ENCODE assay signal across 15 cellular contexts in the genomic region with DNA sequence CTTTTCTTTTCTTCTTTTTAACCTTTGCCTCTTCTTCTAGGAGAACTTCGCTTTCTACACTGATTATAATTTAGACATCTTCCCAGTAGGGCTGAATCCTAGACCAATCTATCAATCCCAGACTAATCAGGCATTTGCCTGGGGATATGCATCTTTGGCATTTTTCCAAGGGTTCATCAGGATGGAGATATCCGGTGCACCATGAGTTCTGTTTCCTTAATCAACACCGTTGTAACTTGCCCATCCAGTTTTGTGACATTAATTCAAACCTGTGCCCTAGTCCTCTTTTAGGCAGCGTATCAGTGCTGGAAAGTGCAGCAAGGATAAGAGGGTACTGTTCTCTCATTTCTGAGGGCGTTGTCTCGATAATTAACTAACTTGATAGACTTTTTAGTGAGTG. TPM values are rescaled to one million over a fixed set of nuclear protein-coding genes. Genes with fewer than 3 reads are reported as not detected.
A peak's percentile ranks its signal among the peaks of the same experiment; 100 is the strongest.
DNase-seq lines count a peak whose midpoint lies in the region; ATAC-seq and TF ChIP-seq lines count a peak whose summit lies in the region.
"Had no signal": no experiment of that assay in that cellular context is flagged by ENCODE, and none has a peak within 500 bp of the region (broad histone marks: within the 10 kb centered on the region; RNA-seq: fewer than 3 reads in every experiment).

No MANE protein-coding gene starts in this region.

- peaks cover 5% of the 10 kb centered on the region for H3K27me3 Mint-ChIP-seq in activated CD8-positive, alpha-beta T cell treated with anti-CD3 and anti-CD28 coated beads for 36 hours
- H3K27me3 Mint-ChIP-seq: brain had no signal

- POLR2A ChIA-PET in activated CD8-positive, alpha-beta T cell treated with anti-CD3 and anti-CD28 coated beads for 36 hours (lab: Charles Lee): no interaction called here

- no peaks in the 10 kb centered on the region for H3K36me3 ChIP-seq in stomach smooth muscle (ENCODE audit: control insufficient read depth in 2 of 2, insufficient read depth in 2 of 2, low read length in 2 of 2)

- H3K9ac ChIP-seq in stomach smooth muscle (ENCODE audit: low read length in 2 of 2): no peak overlapping the region

- no peak overlapping the region for H3K27ac Mint-ChIP-seq in activated CD8-positive, alpha-beta T cell treated with anti-CD3 and anti-CD28 coated beads for 36 hours
- H3K27ac Mint-ChIP-seq: activated T-cell treated with anti-CD3 and anti-CD28 coated beads, Interleukin-2, amount 50 U/mL, for 24 hours had no signal

- no peak for ATAC-seq in GM19467 (IDR thresholded peaks at IDR 0.05; ENCODE audit: unreplicated experiment)
- no peak for ATAC-seq in activated CD8-positive, alpha-beta T cell treated with anti-CD3 and anti-CD28 coated beads for 36 hours

- intact Hi-C loops in activated CD8-positive, alpha-beta T cell treated with anti-CD3 and anti-CD28 coated beads for 36 hours (cut with micrococcal nuclease): no loop called here

- CTCF ChIA-PET in activated CD8-positive, alpha-beta T cell treated with anti-CD3 and anti-CD28 coated beads for 36 hours (lab: Charles Lee): interaction anchor here (1.1 kb wide), 1 partner anchor 40 kb away, joined by 3 read pairs; no protein-coding TSS in a partner anchor

- peak overlapping the region; percentile 59 for H3K27ac ChIP-seq in stomach smooth muscle (ENCODE audit: low read length)

- peaks cover 5% of the 10 kb centered on the region for H3K4me1 ChIP-seq in stomach smooth muscle (ENCODE audit: control insufficient read depth, insufficient read depth, low read length)

- H3K4me3 Mint-ChIP-seq in activated CD8-positive, alpha-beta T cell treated with anti-CD3 and anti-CD28 coated beads for 36 hours: no peak overlapping the region
- H3K4me3 Mint-ChIP-seq: activated B cell treated with CpG ODN at 0.5 μM for 24 hours; activated T-cell treated with anti-CD3 and anti-CD28 coated beads, Interleukin-2, amount 50 U/mL, for 24 hours had no signal

- peak; percentile 33 for DNase-seq in NCI-H1048 (lab: John Stamatoyannopoulos, UW)
- peak; percentile 40 for DNase-seq in NCI-H69 (lab: John Stamatoyannopoulos, UW)
- no peak for DNase-seq in fibroblast of the aortic adventitia (ENCODE audit: low read depth)
- no peak for DNase-seq in iPS-NIHi11 (ENCODE audit: low spot score)
- no peak for DNase-seq in NOMO-1 treated with dmso at 0.1 percent for 144 hours (lab: John Stamatoyannopoulos, UW; ENCODE audit: unreplicated experiment)
- no peak for DNase-seq in activated CD8-positive, alpha-beta T cell treated with anti-CD3 and anti-CD28 coated beads for 36 hours
- DNase-seq: activated B cell treated with CpG ODN at 0.5 μM for 24 hours; activated T-cell treated with anti-CD3 and anti-CD28 coated beads, Interleukin-2, amount 50 U/mL, for 24 hours; NCI-H774; retina had no signal

- no peaks in the 10 kb centered on the region for H3K36me3 Mint-ChIP-seq in activated CD8-positive, alpha-beta T cell treated with anti-CD3 and anti-CD28 coated beads for 36 hours (ENCODE audit: low read depth)
- H3K36me3 Mint-ChIP-seq: brain had no signal

- H3K4me3 ChIP-seq in fibroblast of the aortic adventitia (ENCODE audit: low read depth, low read length) (peak overlapping the region; percentile 73), stomach smooth muscle (ENCODE audit: low read length in 2 of 2) (no peak overlapping the region)
- H3K4me3 ChIP-seq: mucosa of descending colon had no signal

- H3K9me3 ChIP-seq in stomach smooth muscle (ENCODE audit: control insufficient read depth in 2 of 2, low read length in 2 of 2): no peaks in the 10 kb centered on the region
- H3K9me3 ChIP-seq: mucosa of descending colon had no signal

- H3K4me1 Mint-ChIP-seq in activated CD8-positive, alpha-beta T cell treated with anti-CD3 and anti-CD28 coated beads for 36 hours (ENCODE audit: low read depth): peaks cover 24% of the 10 kb centered on the region

- no peaks in the 10 kb centered on the region for H3K9me3 Mint-ChIP-seq in activated CD8-positive, alpha-beta T cell treated with anti-CD3 and anti-CD28 coated beads for 36 hours
- H3K9me3 Mint-ChIP-seq: activated B cell treated with CpG ODN at 0.5 μM for 24 hours; activated T-cell treated with anti-CD3 and anti-CD28 coated beads, Interleukin-2, amount 50 U/mL, for 24 hours; brain had no signal

- H3K27me3 ChIP-seq in stomach smooth muscle (ENCODE audit: control insufficient read depth in 1 of 2, insufficient read depth in 2 of 2, low read length in 2 of 2): no peaks in the 10 kb centered on the region

- no peak for TF ChIP-seq CTCF in fibroblast of the aortic adventitia (IDR thresholded peaks at IDR 0.05; ENCODE audit: insufficient read depth, low read length)
- TF ChIP-seq CTCF in activated CD8-positive, alpha-beta T cell treated with anti-CD3 and anti-CD28 coated beads for 36 hours (IDR thresholded peaks at IDR 0.05): no peak

RNA-seq across cellular contexts. Expression of gene MGP, which starts 0.6 kb away (rescaled TPM):
- 223 and 529 TPM in 2 replicates for total RNA-seq in fibroblast of the aortic adventitia (ENCODE audit: low replicate concordance)
- not detected for total RNA-seq in activated CD8-positive, alpha-beta T cell treated with anti-CD3 and anti-CD28 coated beads for 36 hours
- total RNA-seq: activated B cell treated with CpG ODN at 0.5 μM for 24 hours had no signal

RNA-seq across cellular contexts. Expression of gene ART4, which starts 42.9 kb away (rescaled TPM):
- total RNA-seq in fibroblast of the aortic adventitia (ENCODE audit: low replicate concordance): 0.36 TPM in 1 of 2 replicates, not detected in the other
- total RNA-seq in activated CD8-positive, alpha-beta T cell treated with anti-CD3 and anti-CD28 coated beads for 36 hours: not detected
- total RNA-seq: activated B cell treated with CpG ODN at 0.5 μM for 24 hours had no signal

RNA-seq across cellular contexts. Expression of gene ERP27, which starts 52.1 kb away (rescaled TPM):
- total RNA-seq in fibroblast of the aortic adventitia (ENCODE audit: low replicate concordance): 0.18 TPM in 1 of 2 replicates, not detected in the other
- total RNA-seq in activated CD8-positive, alpha-beta T cell treated with anti-CD3 and anti-CD28 coated beads for 36 hours: 1 to 10 TPM; 2.3 to 3.4 TPM
- total RNA-seq: temporal lobe had no signal

Comparison
In these comparisons a context has a peak if more than half of its experiments do, and no peak if none do; other contexts are left out.
1. DNase-seq: peak in NCI-H1048 (single experiment) and NCI-H69 (single experiment); none in fibroblast of the aortic adventitia (single experiment), iPS-NIHi11 (single experiment), NOMO-1 treated with dmso at 0.1 percent for 144 hours (single experiment) and activated CD8-positive, alpha-beta T cell treated with anti-CD3 and anti-CD28 coated beads for 36 hours (single experiment).
2. RNA of gene MGP, which starts 0.6 kb away (total RNA-seq): 223 to 529 TPM in fibroblast of the aortic adventitia; not detected in activated CD8-positive, alpha-beta T cell treated with anti-CD3 and anti-CD28 coated beads for 36 hours; every median in the first group is over 100 times any median in the second.